ENCODE assay signal across 10 cellular contexts in genomic region chr2:86185517-86186212, GRCh38. TPM values are rescaled to one million over a fixed set of nuclear protein-coding genes. Genes with fewer than 3 reads are reported as not detected.
DNase-seq lines count a peak whose midpoint lies in the region; ATAC-seq and TF ChIP-seq lines count a peak whose summit lies in the region.
"Had no signal": no experiment of that assay in that cellular context is flagged by ENCODE, and none has a peak within 500 bp of the region (broad histone marks: within the 10 kb centered on the region; RNA-seq: fewer than 3 reads in every experiment).

No MANE protein-coding gene starts in this region.

- no peak for DNase-seq in activated CD4-positive, alpha-beta T cell treated with anti-CD3 and anti-CD28 coated beads, Interleukin-2, amount 10 ng/mL, durations not matched to agents 7 days and 5 days
- DNase-seq in activated CD4-positive, alpha-beta T cell treated with anti-CD3 and anti-CD28 coated beads, Interleukin-2, amount 50 U/mL, for 1 hour, result no peak
- DNase-seq in T-helper 17 cell (no peak), kidney tubule cell (ENCODE audit: low spot score) (peak; percentile 41), thoracic aorta (ENCODE audit: low spot score) (no peak), DMS153 treated with DMSO at 0.1 percent for 48 hours (lab: John Stamatoyannopoulos, UW; ENCODE audit: unreplicated experiment) (no peak), SW480 (ENCODE audit: low spot score) (no peak), retina (no peak)
- DNase-seq: hippocampal formation, NCI-H1092 had no signal

- ATAC-seq in T-helper 17 cell (peak; percentile 81), thoracic aorta (ENCODE audit: insufficient number of reproducible peaks, low FRiP score, low read depth) (no peak)

- no peaks in the 10 kb centered on the region for H3K27me3 Mint-ChIP-seq in activated CD4-positive, alpha-beta T cell treated with anti-CD3 and anti-CD28 coated beads, Interleukin-2, amount 10 ng/mL, durations not matched to agents 7 days and 5 days
- no peaks in the 10 kb centered on the region for H3K27me3 Mint-ChIP-seq in T-helper 17 cell

- peak overlapping the region; percentile 41 for H3K4me3 ChIP-seq in thoracic aorta

- POLR2A ChIA-PET in activated CD4-positive, alpha-beta T cell treated with anti-CD3 and anti-CD28 coated beads, Interleukin-2, amount 10 ng/mL, durations not matched to agents 7 days and 5 days (lab: Charles Lee), result interaction anchor here (0.7 to 1.3 kb wide), 2 partner anchors 9 to 255 kb away, joined by 3 to 6 read pairs; partner anchors contain the start of gene IMMT

- H3K27ac Mint-ChIP-seq in activated CD4-positive, alpha-beta T cell treated with anti-CD3 and anti-CD28 coated beads, Interleukin-2, amount 10 ng/mL, durations not matched to agents 7 days and 5 days, result peak overlapping the region; percentile 91
- peak overlapping the region; percentile 95 for H3K27ac Mint-ChIP-seq in T-helper 17 cell

- H3K4me1 ChIP-seq in thoracic aorta (ENCODE audit: control insufficient read depth in 1 of 2, low read depth in 2 of 2), result peaks cover 16 to 32% of the 10 kb centered on the region in 2 donors

- peak overlapping the region; percentile 45 for H3K4me3 Mint-ChIP-seq in activated CD4-positive, alpha-beta T cell treated with anti-CD3 and anti-CD28 coated beads, Interleukin-2, amount 10 ng/mL, durations not matched to agents 7 days and 5 days
- peak overlapping the region; percentile 87 for H3K4me3 Mint-ChIP-seq in T-helper 17 cell

- H3K9me3 Mint-ChIP-seq in activated CD4-positive, alpha-beta T cell treated with anti-CD3 and anti-CD28 coated beads, Interleukin-2, amount 10 ng/mL, durations not matched to agents 7 days and 5 days, result no peaks in the 10 kb centered on the region

- no peaks in the 10 kb centered on the region for H3K27me3 ChIP-seq in thoracic aorta (replicated peaks; ENCODE audit: insufficient read depth)

- H3K36me3 ChIP-seq in thoracic aorta, result no peaks in the 10 kb centered on the region

- TF ChIP-seq CTCF in thoracic aorta (IDR thresholded peaks at IDR 0.05), result no peak

- CTCF ChIA-PET in activated CD4-positive, alpha-beta T cell treated with anti-CD3 and anti-CD28 coated beads, Interleukin-2, amount 10 ng/mL, durations not matched to agents 7 days and 5 days (lab: Charles Lee), result interaction anchor here (0.6 to 1.3 kb wide), 5 partner anchors 9 to 358 kb away, joined by 3 to 5 read pairs (median 4); no protein-coding TSS in a partner anchor

- H3K4me1 Mint-ChIP-seq in activated CD4-positive, alpha-beta T cell treated with anti-CD3 and anti-CD28 coated beads, Interleukin-2, amount 10 ng/mL, durations not matched to agents 7 days and 5 days, result peaks cover 76% of the 10 kb centered on the region
- H3K4me1 Mint-ChIP-seq in T-helper 17 cell, result peaks cover 53% of the 10 kb centered on the region

- peak overlapping the region; percentile 41 to 55 for H3K27ac ChIP-seq in thoracic aorta

- H3K36me3 Mint-ChIP-seq in activated CD4-positive, alpha-beta T cell treated with anti-CD3 and anti-CD28 coated beads, Interleukin-2, amount 10 ng/mL, durations not matched to agents 7 days and 5 days (ENCODE audit: low read depth), result peaks cover 31% of the 10 kb centered on the region
- peaks cover 3% of the 10 kb centered on the region for H3K36me3 Mint-ChIP-seq in T-helper 17 cell (ENCODE audit: low read depth)

- H3K9me3 ChIP-seq in T-helper 17 cell (ENCODE audit: control insufficient read depth, low read length, poor library complexity, severe bottlenecking) (no peaks in the 10 kb centered on the region), thoracic aorta (no peaks in the 10 kb centered on the region)

RNA-seq across cellular contexts. Expression of gene IMMT, which starts 9.6 kb away (rescaled TPM):
- 100 to 1,000 TPM; 130 to 135 TPM for total RNA-seq in activated CD4-positive, alpha-beta T cell treated with anti-CD3 and anti-CD28 coated beads, Interleukin-2, amount 10 ng/mL, durations not matched to agents 7 days and 5 days
- total RNA-seq in T-helper 17 cell, result 10 to 100 TPM; 57.8 to 61.3 TPM
- total RNA-seq in thoracic aorta, result 10 to 100 TPM; 33.3 to 54.7 TPM

RNA-seq across cellular contexts. Expression of gene MRPL35, which starts 13.6 kb away (rescaled TPM):
- 10 to 100 TPM; 45.0 to 58.0 TPM for total RNA-seq in activated CD4-positive, alpha-beta T cell treated with anti-CD3 and anti-CD28 coated beads, Interleukin-2, amount 10 ng/mL, durations not matched to agents 7 days and 5 days
- total RNA-seq in T-helper 17 cell (1 to 10 TPM; 9.0 to 9.6 TPM), thoracic aorta (10 to 100 TPM; 10.4 to 17.1 TPM)
